ENCODE assay signal across 16 cellular contexts in genomic region chr3:36165509-36165908, GRCh38.
A peak's percentile ranks its signal among the peaks of the same experiment; 100 is the strongest.
DNase-seq lines count a peak whose midpoint lies in the region; ATAC-seq and TF ChIP-seq lines count a peak whose summit lies in the region.
"Had no signal": no experiment of that assay in that cellular context is flagged by ENCODE, and none has a peak within 500 bp of the region (broad histone marks: within the 10 kb centered on the region; RNA-seq: fewer than 3 reads in every experiment).

No MANE protein-coding gene starts in this region.

- no peak overlapping the region for H3K4me3 ChIP-seq in mammary epithelial cell (replicated peaks in 1 of 3; ENCODE audit: insufficient read depth in 1 of 3, low read depth in 2 of 3, low read length in 3 of 3)
- H3K4me3 ChIP-seq in breast epithelium: no peak overlapping the region
- H3K4me3 ChIP-seq in Loucy (ENCODE audit: low read length, poor library complexity, severe bottlenecking): no peak overlapping the region
- H3K4me3 ChIP-seq in RWPE2 (ENCODE audit: severe bottlenecking): no peak overlapping the region
- H3K4me3 ChIP-seq in smooth muscle cell: no peak overlapping the region
- no peak overlapping the region for H3K4me3 ChIP-seq in upper lobe of right lung
- no peak overlapping the region for H3K4me3 ChIP-seq in WERI-Rb-1 (ENCODE audit: low read depth, low read length)
- H3K4me3 ChIP-seq: BLaER1 treated with 17β-estradiol and CSF1 and Interleukin-3, amounts not matched to agents 10 nM and 100 nM; GM23338 had no signal

- DNase-seq in mammary epithelial cell: no peak
- no peak for DNase-seq in breast epithelium (ENCODE audit: low spot score in 2 of 2)
- DNase-seq in RWPE2 (ENCODE audit: low spot score): no peak
- DNase-seq in smooth muscle cell (lab: John Stamatoyannopoulos, UW; ENCODE audit: unreplicated experiment): no peak
- DNase-seq in upper lobe of right lung: no peak
- DNase-seq in midbrain (lab: John Stamatoyannopoulos, UW): no peak
- DNase-seq in WERI-Rb-1: no peak
- DNase-seq: 8988T; CD8-positive, alpha-beta T cell; COR-L47; DMS 273 treated with DMSO at 0.1 percent for 48 hours; HCEC 1CT had no signal

- in situ Hi-C loops in mammary epithelial cell (cut with MboI; ENCODE audit: low sequenced_read_pairs in 2 of 2): no loop called here

- no peaks in the 10 kb centered on the region for H3K9me2 ChIP-seq in Loucy (replicated peaks; ENCODE audit: low read depth, low read length)

- TF ChIP-seq CTCF in mammary epithelial cell (conservative IDR thresholded peaks at IDR 0.05 in 1 of 2, IDR thresholded peaks at IDR 0.05 in 1 of 2; ENCODE audit: extremely low read depth in 1 of 2, insufficient read depth in 1 of 2, low read depth in 1 of 2, low read length in 2 of 2): no peak
- TF ChIP-seq CTCF in breast epithelium (IDR thresholded peaks at IDR 0.05): no peak
- no peak for TF ChIP-seq CTCF in Loucy (conservative IDR thresholded peaks at IDR 0.05; ENCODE audit: low read length)
- no peak for TF ChIP-seq CTCF in RWPE2 (IDR thresholded peaks at IDR 0.05; ENCODE audit: poor library complexity, severe bottlenecking)
- no peak for TF ChIP-seq CTCF in smooth muscle cell (IDR thresholded peaks at IDR 0.05; ENCODE audit: borderline replicate concordance, insufficient read depth, poor library complexity, severe bottlenecking)
- no peak for TF ChIP-seq CTCF in upper lobe of right lung (IDR thresholded peaks at IDR 0.05)
- TF ChIP-seq CTCF in WERI-Rb-1 (IDR thresholded peaks at IDR 0.05; ENCODE audit: low read depth, low read length): no peak

- H3K9me3 ChIP-seq in mammary epithelial cell (replicated peaks; ENCODE audit: insufficient read depth, low read length) (no peaks in the 10 kb centered on the region), breast epithelium (no peaks in the 10 kb centered on the region), Loucy (ENCODE audit: insufficient read depth, low read depth, low read length) (no peaks in the 10 kb centered on the region), RWPE2 (ENCODE audit: severe bottlenecking) (no peaks in the 10 kb centered on the region), smooth muscle cell (replicated peaks; ENCODE audit: low read depth) (no peaks in the 10 kb centered on the region), upper lobe of right lung (no peaks in the 10 kb centered on the region), WERI-Rb-1 (ENCODE audit: severe bottlenecking) (no peaks in the 10 kb centered on the region)
- H3K9me3 ChIP-seq: BLaER1 treated with 17β-estradiol and CSF1 and Interleukin-3, amounts not matched to agents 10 nM and 100 nM had no signal

- intact Hi-C loops in mammary epithelial cell (cut with micrococcal nuclease): no loop called here
- intact Hi-C loops in breast epithelium (cut with DNase I; ENCODE audit: low total_unique reads): no loop called here
- intact Hi-C loops in upper lobe of right lung (cut with DNase I): no loop called here

- 100% methylated on average over 1 of the region's 1 CpG for WGBS in mammary epithelial cell (ENCODE audit: low coverage, missing lambda C conversion rate)
- 88% methylated on average over 1 of the region's 1 CpG for WGBS in smooth muscle cell (ENCODE audit: low lambda C conversion rate)

- CTCF ChIA-PET in mammary epithelial cell (lab: Charles Lee; ENCODE audit: low non-redundant PET): no interaction called here

- no peak overlapping the region for H3K4me2 ChIP-seq in mammary epithelial cell (ENCODE audit: insufficient read depth, low read depth, low read length)
- peak overlapping the region; percentile 15 for H3K4me2 ChIP-seq in Loucy (ENCODE audit: low read depth, low read length, poor library complexity, severe bottlenecking)
- H3K4me2 ChIP-seq in smooth muscle cell: no peak overlapping the region
- H3K4me2 ChIP-seq: BLaER1 treated with 17β-estradiol and CSF1 and Interleukin-3, amounts not matched to agents 10 nM and 100 nM; GM23338 had no signal

- BruUV-seq in mammary epithelial cell (replicated peaks; lab: Mats Ljungman, UMichigan): no TSS peak

- H2AFZ ChIP-seq in mammary epithelial cell (ENCODE audit: low read depth, low read length): no peak overlapping the region
- H2AFZ ChIP-seq in Loucy (ENCODE audit: low read length): no peak overlapping the region
- no peak overlapping the region for H2AFZ ChIP-seq in smooth muscle cell (ENCODE audit: low read depth)
- H2AFZ ChIP-seq: GM23338 had no signal

- no peaks in the 10 kb centered on the region for H3K27me3 ChIP-seq in mammary epithelial cell (ENCODE audit: insufficient read depth, low read length)
- no peaks in the 10 kb centered on the region for H3K27me3 ChIP-seq in breast epithelium
- peaks cover 3% of the 10 kb centered on the region for H3K27me3 ChIP-seq in Loucy (ENCODE audit: insufficient read depth, low read length, poor library complexity, severe bottlenecking)
- no peaks in the 10 kb centered on the region for H3K27me3 ChIP-seq in RWPE2 (ENCODE audit: insufficient read depth, poor library complexity, severe bottlenecking)
- no peaks in the 10 kb centered on the region for H3K27me3 ChIP-seq in smooth muscle cell (ENCODE audit: low read depth)
- no peaks in the 10 kb centered on the region for H3K27me3 ChIP-seq in upper lobe of right lung
- no peaks in the 10 kb centered on the region for H3K27me3 ChIP-seq in WERI-Rb-1 (ENCODE audit: insufficient read depth, low read depth, severe bottlenecking)
- H3K27me3 ChIP-seq: BLaER1 treated with 17β-estradiol and CSF1 and Interleukin-3, amounts not matched to agents 10 nM and 100 nM had no signal

- peak overlapping the region; percentile 95 for H3K27ac ChIP-seq in mammary epithelial cell (ENCODE audit: insufficient read depth, low read depth, low read length)
- H3K27ac ChIP-seq in breast epithelium: no peak overlapping the region
- peak overlapping the region; percentile 70 for H3K27ac ChIP-seq in RWPE2 (ENCODE audit: poor library complexity, severe bottlenecking)
- peak overlapping the region; percentile 30 for H3K27ac ChIP-seq in smooth muscle cell (ENCODE audit: low read depth)
- H3K27ac ChIP-seq in upper lobe of right lung: no peak overlapping the region
- H3K27ac ChIP-seq in WERI-Rb-1: no peak overlapping the region
- H3K27ac ChIP-seq: BLaER1 treated with 17β-estradiol and CSF1 and Interleukin-3, amounts not matched to agents 10 nM and 100 nM; HL-60 had no signal

- H3K36me3 ChIP-seq in mammary epithelial cell (ENCODE audit: insufficient read depth, low read length) (peaks cover 2% of the 10 kb centered on the region), breast epithelium (no peaks in the 10 kb centered on the region), Loucy (ENCODE audit: insufficient read depth, low read length) (no peaks in the 10 kb centered on the region), RWPE2 (ENCODE audit: low read depth) (no peaks in the 10 kb centered on the region), smooth muscle cell (ENCODE audit: low read depth) (no peaks in the 10 kb centered on the region), upper lobe of right lung (no peaks in the 10 kb centered on the region), WERI-Rb-1 (no peaks in the 10 kb centered on the region)
- H3K36me3 ChIP-seq: BLaER1 treated with 17β-estradiol and CSF1 and Interleukin-3, amounts not matched to agents 10 nM and 100 nM had no signal

- no peak for ATAC-seq in RWPE2 (ENCODE audit: low read depth)
- ATAC-seq in upper lobe of right lung: no peak
- ATAC-seq: CD8-positive, alpha-beta T cell; GM23338 had no signal

- H3K79me2 ChIP-seq in mammary epithelial cell (ENCODE audit: insufficient read depth, low read length) (no peaks in the 10 kb centered on the region), Loucy (ENCODE audit: insufficient read depth, low read length) (no peaks in the 10 kb centered on the region), smooth muscle cell (ENCODE audit: low read depth) (no peaks in the 10 kb centered on the region)

- no peaks in the 10 kb centered on the region for H3F3A ChIP-seq in Loucy (ENCODE audit: low read depth)
- no peaks in the 10 kb centered on the region for H3F3A ChIP-seq in smooth muscle cell (ENCODE audit: low read depth)

- no peak for TF ChIP-seq POLR2A in breast epithelium (IDR thresholded peaks at IDR 0.05)

- H3K4me1 ChIP-seq in mammary epithelial cell (ENCODE audit: insufficient read depth, low read length) (peaks cover 28% of the 10 kb centered on the region), breast epithelium (no peaks in the 10 kb centered on the region), Loucy (ENCODE audit: insufficient read depth, low read length, poor library complexity, severe bottlenecking) (peaks cover 39% of the 10 kb centered on the region), RWPE2 (ENCODE audit: insufficient read depth, poor library complexity, severe bottlenecking) (peaks cover 16% of the 10 kb centered on the region), smooth muscle cell (ENCODE audit: low read depth) (no peaks in the 10 kb centered on the region), upper lobe of right lung (no peaks in the 10 kb centered on the region)

- dilution Hi-C loops in mammary epithelial cell (cut with HindIII; ENCODE audit: low sequenced_read_pairs): no loop called here

- H3K9ac ChIP-seq in mammary epithelial cell (ENCODE audit: insufficient read depth, low read length) (no peak overlapping the region), Loucy (ENCODE audit: low read depth, low read length, poor library complexity, severe bottlenecking) (no peak overlapping the region), smooth muscle cell (ENCODE audit: low read depth) (no peak overlapping the region)
- H3K9ac ChIP-seq: BLaER1 treated with 17β-estradiol and CSF1 and Interleukin-3, amounts not matched to agents 10 nM and 100 nM had no signal

- H4K20me1 ChIP-seq in mammary epithelial cell (ENCODE audit: insufficient read depth, low read length) (no peaks in the 10 kb centered on the region), Loucy (ENCODE audit: insufficient read depth, low read length, poor library complexity, severe bottlenecking) (no peaks in the 10 kb centered on the region), smooth muscle cell (ENCODE audit: low read depth) (no peaks in the 10 kb centered on the region)
- H4K20me1 ChIP-seq: BLaER1 treated with 17β-estradiol and CSF1 and Interleukin-3, amounts not matched to agents 10 nM and 100 nM had no signal

Comparison
In these comparisons a context has a peak if more than half of its experiments do, and no peak if none do; other contexts are left out.
1. H3K27ac ChIP-seq: peak in mammary epithelial cell (single experiment), RWPE2 (single experiment) and smooth muscle cell (single experiment); none in breast epithelium (0 of 2), upper lobe of right lung (single experiment) and WERI-Rb-1 (single experiment).